ENCODE assay signal across 1 cellular context in genomic region chr2:108614659-108615058, GRCh38.
TF ChIP-seq lines count a peak whose summit lies in the region.

No MANE protein-coding gene starts in this region.

TF ChIP-seq in K562, 482 proteins besides CTCF, POLR2A, EP300 and RAD21:
- TF ChIP-seq FOXK1 (CRISPR knock-in tag; IDR thresholded peaks at IDR 0.05; ENCODE audit: borderline replicate concordance) (no peak), C11orf30 (IDR thresholded peaks at IDR 0.05; ENCODE audit: low read depth) (peak; percentile 49; the same call in 1 of the 2 replicates), ATF1 (CRISPR knock-in tag; IDR thresholded peaks at IDR 0.05) (no peak), ATF1 (tag; IDR thresholded peaks at IDR 0.05) (no peak), ZNF316 (IDR thresholded peaks at IDR 0.05) (peak; percentile 77), TEAD4 (IDR thresholded peaks at IDR 0.05; ENCODE audit: low read length) (0 out of 2 replicates have a peak, but pooled peaks have one; percentile 6), TEAD4 (CRISPR knock-in tag; IDR thresholded peaks at IDR 0.05; ENCODE audit: borderline replicate concordance) (no peak), ZC3H4 (CRISPR knock-in tag; IDR thresholded peaks at IDR 0.05; ENCODE audit: borderline replicate concordance) (no peak)
